16 cellular contexts compared by ENCODE assay signal in the genomic region with DNA sequence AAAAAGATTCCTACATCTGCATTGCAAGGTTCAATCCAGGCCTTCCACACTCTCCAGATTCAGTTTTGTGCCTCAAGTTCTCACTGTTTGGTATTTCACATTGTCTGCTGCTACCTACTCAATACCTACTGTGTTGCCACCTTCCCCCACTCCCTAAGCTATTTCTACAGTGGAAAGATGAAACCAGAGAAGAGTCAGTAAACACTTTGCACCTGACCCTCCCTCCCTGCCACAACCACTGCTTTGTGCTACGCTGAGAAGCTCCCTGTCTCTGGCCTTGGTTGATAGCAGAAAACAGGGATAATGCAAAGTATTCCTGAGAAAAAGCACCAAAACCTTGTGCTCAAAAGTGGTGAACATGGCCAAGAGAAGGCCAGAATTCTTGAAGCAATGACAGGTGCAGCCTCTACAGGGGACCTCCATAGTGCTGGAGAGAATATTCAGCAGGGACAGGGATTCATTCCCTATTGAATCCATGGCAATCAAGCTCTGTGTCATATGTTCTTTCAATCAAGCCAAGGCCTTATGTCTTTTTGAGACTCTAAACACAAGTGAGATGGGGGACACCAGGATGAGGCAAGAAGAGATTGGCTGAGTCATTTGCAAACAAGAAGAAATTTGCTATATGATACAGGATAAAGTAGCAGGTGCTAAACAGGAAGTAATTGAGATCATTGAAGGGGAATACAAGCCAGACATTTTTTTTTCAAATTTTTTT.
DNase-seq lines count a peak whose midpoint lies in the region; ATAC-seq, FAIRE-seq and TF ChIP-seq lines count a peak whose summit lies in the region.
"Had no signal": no experiment of that assay in that cellular context is flagged by ENCODE, and none has a peak within 500 bp of the region (broad histone marks: within the 10 kb centered on the region; RNA-seq: fewer than 3 reads in every experiment).

No MANE protein-coding gene starts in this region.

- 60% methylated on average over 1 of the region's 1 CpG for WGBS in K562 (ENCODE audit: insufficient coverage, low coverage, missing lambda C conversion rate)

- H3K9me3 ChIP-seq in Loucy (ENCODE audit: insufficient read depth, low read depth, low read length) (no peaks in the 10 kb centered on the region), K562 (replicated peaks; ENCODE audit: control insufficient read depth, insufficient read depth, low read depth, low read length) (no peaks in the 10 kb centered on the region)
- H3K9me3 ChIP-seq: right atrium auricular region had no signal

- no peak overlapping the region for H3K4me2 ChIP-seq in Loucy (ENCODE audit: low read depth, low read length, poor library complexity, severe bottlenecking)
- no peak overlapping the region for H3K4me2 ChIP-seq in K562 (ENCODE audit: insufficient read depth, low read length)
- H3K4me2 ChIP-seq: neural progenitor cell had no signal

- no peak for TF ChIP-seq RAD21 in K562 (CRISPR knock-in tag; conservative IDR thresholded peaks at IDR 0.05 in 1 of 2, IDR thresholded peaks at IDR 0.05 in 1 of 2)

- no peak for TF ChIP-seq EP300 in K562 (IDR thresholded peaks at IDR 0.05; ENCODE audit: low read length)

- no peaks in the 10 kb centered on the region for H3F3A ChIP-seq in Loucy (ENCODE audit: low read depth)

- CTCF ChIA-PET in K562 (lab: Yijun Ruan, JAX; ENCODE audit: low intra/inter-chr PET ratio): no interaction called here

- no peak overlapping the region for H3K4me3 Mint-ChIP-seq in endothelial cell (ENCODE audit: unreplicated experiment)
- H3K4me3 Mint-ChIP-seq: activated naive CD8-positive, alpha-beta T cell treated with anti-CD3 and anti-CD28 coated beads, Interleukin-2, amount 10 ng/mL, durations not matched to agents 7 days and 5 days; effector memory CD8-positive, alpha-beta T cell; neural progenitor cell; type B pancreatic cell had no signal

- in situ Hi-C loops in K562 (cut with MboI): no loop called here

- H3K36me3 ChIP-seq in Loucy (ENCODE audit: insufficient read depth, low read length) (no peaks in the 10 kb centered on the region), K562 (ENCODE audit: control insufficient read depth, insufficient read depth, low read length) (no peaks in the 10 kb centered on the region)
- H3K36me3 ChIP-seq: neural progenitor cell, right atrium auricular region had no signal

- DNase-seq in DMS153 treated with DMSO at 0.1 percent for 48 hours (lab: John Stamatoyannopoulos, UW; ENCODE audit: unreplicated experiment): peak; percentile 3
- peak; percentile 58 for DNase-seq in NCI-H2196 (lab: John Stamatoyannopoulos, UW; ENCODE audit: unreplicated experiment)
- no peak for DNase-seq in K562 (ENCODE audit: extremely low read depth in 1 of 4, low spot score in 3 of 4)
- DNase-seq in activated naive CD4-positive, alpha-beta T cell treated with Interleukin-2 at 50 U/mL for 16 hours: no peak
- no peak for DNase-seq in T-helper 9 cell
- no peak for DNase-seq in endothelial cell (ENCODE audit: low spot score)
- DNase-seq: activated naive CD8-positive, alpha-beta T cell treated with anti-CD3 and anti-CD28 coated beads, Interleukin-2, amount 10 ng/mL, durations not matched to agents 7 days and 5 days; effector memory CD8-positive, alpha-beta T cell; EL had no signal

- H3K27ac ChIP-seq in K562 (ENCODE audit: extremely low read depth, low read depth, low read length): no peak overlapping the region
- H3K27ac ChIP-seq: neural progenitor cell, right atrium auricular region, VCaP had no signal

- no peak overlapping the region for H3K27ac Mint-ChIP-seq in endothelial cell (ENCODE audit: unreplicated experiment)
- H3K27ac Mint-ChIP-seq: activated naive CD8-positive, alpha-beta T cell treated with anti-CD3 and anti-CD28 coated beads, Interleukin-2, amount 10 ng/mL, durations not matched to agents 7 days and 5 days; effector memory CD8-positive, alpha-beta T cell; neural progenitor cell; type B pancreatic cell had no signal

- no peak for FAIRE-seq in K562 (lab: Jason Lieb, UNC)
- FAIRE-seq: HTR-8/SVneo had no signal

- H4K20me1 ChIP-seq in Loucy (ENCODE audit: insufficient read depth, low read length, poor library complexity, severe bottlenecking) (no peaks in the 10 kb centered on the region), K562 (replicated peaks; ENCODE audit: control insufficient read depth, insufficient read depth, low read length) (no peaks in the 10 kb centered on the region)

- no peaks in the 10 kb centered on the region for H3K9me1 ChIP-seq in K562 (ENCODE audit: control insufficient read depth, insufficient read depth, low read length)

- H3K9me2 ChIP-seq in Loucy (replicated peaks; ENCODE audit: low read depth, low read length): no peaks in the 10 kb centered on the region

- intact Hi-C loops in K562 (cut with micrococcal nuclease): no loop called here

- H3K27me3 ChIP-seq in Loucy (ENCODE audit: insufficient read depth, low read length, poor library complexity, severe bottlenecking) (no peaks in the 10 kb centered on the region), K562 (ENCODE audit: control insufficient read depth in 2 of 2, insufficient read depth in 2 of 2, low read length in 2 of 2) (no peaks in the 10 kb centered on the region)
- H3K27me3 ChIP-seq: neural progenitor cell, right atrium auricular region had no signal

- POLR2A ChIA-PET in K562 (lab: Yijun Ruan, JAX): no interaction called here

- no peaks in the 10 kb centered on the region for H3K27me3 Mint-ChIP-seq in endothelial cell (ENCODE audit: unreplicated experiment)
- H3K27me3 Mint-ChIP-seq: type B pancreatic cell had no signal

- peaks cover 4% of the 10 kb centered on the region for H3K4me1 Mint-ChIP-seq in endothelial cell (ENCODE audit: unreplicated experiment)
- H3K4me1 Mint-ChIP-seq: neural progenitor cell had no signal

- H2AFZ ChIP-seq in Loucy (ENCODE audit: low read length) (peak overlapping the region; percentile 23; the same call in 1 of the 2 replicates), K562 (ENCODE audit: low read depth, low read length) (no peak overlapping the region)
- H2AFZ ChIP-seq: neural progenitor cell had no signal

- no TSS peak for BruUV-seq in K562 (replicated peaks; lab: Mats Ljungman, UMichigan)

- no peaks in the 10 kb centered on the region for H3K79me2 ChIP-seq in Loucy (ENCODE audit: insufficient read depth, low read length)
- no peaks in the 10 kb centered on the region for H3K79me2 ChIP-seq in K562 (ENCODE audit: control insufficient read depth, insufficient read depth, low read length)

- H3K4me3 ChIP-seq in Loucy (ENCODE audit: low read length, poor library complexity, severe bottlenecking) (no peak overlapping the region), K562 (no peak overlapping the region)
- H3K4me3 ChIP-seq: neural progenitor cell, right atrium auricular region had no signal

- H3K36me3 Mint-ChIP-seq in endothelial cell (ENCODE audit: low read depth, unreplicated experiment): no peaks in the 10 kb centered on the region
- H3K36me3 Mint-ChIP-seq: neural progenitor cell, type B pancreatic cell had no signal

- ATAC-seq in K562 (no peak), HG03354 (IDR thresholded peaks at IDR 0.05; ENCODE audit: poor library complexity, severe bottlenecking, unreplicated experiment) (no peak)
- ATAC-seq: effector memory CD8-positive, alpha-beta T cell had no signal

- no peaks in the 10 kb centered on the region for H3K9me3 Mint-ChIP-seq in endothelial cell (ENCODE audit: unreplicated experiment)
- H3K9me3 Mint-ChIP-seq: effector memory CD8-positive, alpha-beta T cell had no signal

- H3K9ac ChIP-seq in Loucy (ENCODE audit: low read depth, low read length, poor library complexity, severe bottlenecking) (no peak overlapping the region), K562 (ENCODE audit: insufficient read depth in 1 of 2, low read depth in 2 of 2, low read length in 2 of 2) (no peak overlapping the region)
- H3K9ac ChIP-seq: neural progenitor cell had no signal

- TF ChIP-seq CTCF in Loucy (conservative IDR thresholded peaks at IDR 0.05; ENCODE audit: low read length) (no peak), K562 (IDR thresholded peaks at IDR 0.05 in 2 of 3, conservative IDR thresholded peaks at IDR 0.05 in 1 of 3; ENCODE audit: insufficient read depth in 2 of 3, low read depth in 1 of 3, low read length in 3 of 3) (no peak), endothelial cell (IDR thresholded peaks at IDR 0.05; ENCODE audit: unreplicated experiment) (no peak)

- H3K4me1 ChIP-seq in Loucy (ENCODE audit: insufficient read depth, low read length, poor library complexity, severe bottlenecking) (peaks cover 13% of the 10 kb centered on the region), K562 (replicated peaks in 1 of 2; ENCODE audit: control insufficient read depth in 2 of 2, insufficient read depth in 2 of 2, low read length in 2 of 2) (peaks cover 0 to 40% of the 10 kb centered on the region in 2 experiments; a peak in 3 of 5 replicates)
- H3K4me1 ChIP-seq: neural progenitor cell, right atrium auricular region had no signal

- TF ChIP-seq POLR2A in K562 (conservative IDR thresholded peaks at IDR 0.05): no peak

TF ChIP-seq in K562, 482 proteins besides CTCF, POLR2A, EP300 and RAD21:
- TF ChIP-seq DMBX1 (CRISPR knock-in tag; IDR thresholded peaks at IDR 0.05; ENCODE audit: borderline replicate concordance): no peak
- TF ChIP-seq, protein P1, sequence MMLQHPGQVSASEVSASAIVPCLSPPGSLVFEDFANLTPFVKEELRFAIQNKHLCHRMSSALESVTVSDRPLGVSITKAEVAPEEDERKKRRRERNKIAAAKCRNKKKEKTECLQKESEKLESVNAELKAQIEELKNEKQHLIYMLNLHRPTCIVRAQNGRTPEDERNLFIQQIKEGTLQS (IDR thresholded peaks at IDR 0.05): peak; percentile 28; the same call in 1 of the 2 replicates
- TF ChIP-seq, protein P1 (CRISPR knock-in tag; conservative IDR thresholded peaks at IDR 0.05): no peak
- peak; percentile 44; the same call in 1 of the 2 replicates for TF ChIP-seq C11orf30 (IDR thresholded peaks at IDR 0.05; ENCODE audit: low read depth)
- TF ChIP-seq ZNF316 (IDR thresholded peaks at IDR 0.05): 0 out of 2 replicates have a peak, but pooled peaks have one; percentile 17
- TF ChIP-seq NFE2 (IDR thresholded peaks at IDR 0.05; ENCODE audit: low read depth): 0 out of 2 replicates have a peak, but pooled peaks have one; percentile 39

Comparison
In these comparisons a context has a peak if more than half of its experiments do, and no peak if none do; other contexts are left out.
1. DNase-seq: peak in DMS153 treated with DMSO at 0.1 percent for 48 hours (single experiment) and NCI-H2196 (single experiment); none in K562 (0 of 4), activated naive CD4-positive, alpha-beta T cell treated with Interleukin-2 at 50 U/mL for 16 hours (single experiment), T-helper 9 cell (single experiment) and endothelial cell (single experiment).